In the genomic region with DNA sequence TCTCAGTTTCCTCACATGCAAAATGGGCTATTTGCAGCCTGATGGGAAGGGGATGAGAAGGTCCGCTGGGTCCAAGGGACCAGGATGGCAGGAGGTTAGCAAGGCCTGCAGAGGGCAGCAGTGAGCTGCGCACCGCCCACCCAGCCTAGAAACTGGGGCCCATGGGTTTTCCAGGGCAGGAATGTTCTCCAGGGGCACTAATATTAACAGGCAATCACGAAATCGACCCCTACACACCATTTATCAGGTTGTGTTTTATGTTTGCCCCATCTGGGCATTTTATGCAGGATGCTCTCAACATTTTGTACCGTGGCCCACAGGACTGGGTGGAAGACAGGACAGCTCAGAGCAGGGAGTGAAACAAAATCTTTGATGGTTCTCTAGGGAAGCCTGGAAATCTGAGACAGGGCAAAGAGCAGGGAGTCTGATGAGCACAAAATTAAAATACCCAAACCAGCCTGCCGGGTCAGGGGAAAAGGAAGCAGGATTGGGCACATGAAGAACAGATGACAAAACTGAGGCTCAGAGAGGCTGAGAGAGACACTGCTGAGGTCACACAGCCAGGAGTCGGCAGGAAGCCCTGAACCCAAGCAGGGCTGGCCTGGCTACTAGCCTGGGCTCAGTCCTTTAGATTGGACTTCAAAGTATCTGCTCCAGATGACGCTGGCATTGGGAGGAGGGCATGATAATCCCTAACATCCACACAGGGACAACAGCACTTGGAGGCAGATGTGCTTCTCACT, we compare ENCODE assay signal across 8 cellular contexts. TPM values are rescaled to one million over a fixed set of nuclear protein-coding genes. Genes with fewer than 3 reads are reported as not detected.
A peak's percentile ranks its signal among the peaks of the same experiment; 100 is the strongest.
DNase-seq lines count a peak whose midpoint lies in the region; ATAC-seq, FAIRE-seq and TF ChIP-seq lines count a peak whose summit lies in the region.

No MANE protein-coding gene starts in this region.

- H3K9me3 Mint-ChIP-seq in natural killer cell = peaks cover 3 to 14% of the 10 kb centered on the region in 2 donors

- FAIRE-seq in H54 (lab: Jason Lieb, UNC) = no peak

- TF ChIP-seq CTCF in OCI-LY3 (IDR thresholded peaks at IDR 0.05; ENCODE audit: low read depth, low read length) (peak; percentile 97), natural killer cell (IDR thresholded peaks at IDR 0.05) (peak; percentile 96)

- no peak overlapping the region for H3K9ac ChIP-seq in OCI-LY3 (ENCODE audit: low read length)
- peak overlapping the region in 1 of 5 donors; percentile 4 for H3K9ac ChIP-seq in subcutaneous abdominal adipose tissue (ENCODE audit: low read length in 5 of 5)

- DNase-seq in Ammon's horn (ENCODE audit: low spot score) (peak; percentile 84), H54 (ENCODE audit: insufficient read length, low spot score) (peak; percentile 77), natural killer cell (peak; percentile 69)
- DNase-seq in activated T-cell treated with anti-CD3 and anti-CD28 coated beads, Interleukin-2, amount 50 U/mL, for 48 hours = peak; percentile 69 to 76

- peaks cover 8% of the 10 kb centered on the region; the same call in 1 of the 2 replicates for H3K4me1 ChIP-seq in OCI-LY3 (ENCODE audit: low read length)
- H3K4me1 ChIP-seq in subcutaneous abdominal adipose tissue (ENCODE audit: control insufficient read depth in 5 of 5, insufficient read depth in 5 of 5, low read length in 5 of 5) = peaks cover 13 to 52% (median 42%) of the 10 kb centered on the region in 5 donors

- H3K4me3 ChIP-seq in OCI-LY3 (ENCODE audit: low read length) (no peak overlapping the region), subcutaneous abdominal adipose tissue (ENCODE audit: low read depth in 1 of 5, low read length in 5 of 5) (peak overlapping the region in 1 of 5 donors; percentile 11)

- H3K36me3 ChIP-seq in OCI-LY3 (replicated peaks; ENCODE audit: low read depth, low read length) = no peaks in the 10 kb centered on the region
- H3K36me3 ChIP-seq in subcutaneous abdominal adipose tissue (ENCODE audit: control insufficient read depth in 5 of 5, insufficient read depth in 5 of 5, low read length in 5 of 5) = no peaks in the 10 kb centered on the region

- no peak overlapping the region for H2AFZ ChIP-seq in OCI-LY3 (ENCODE audit: low read depth, low read length)

- H4K20me1 ChIP-seq in OCI-LY3 (ENCODE audit: insufficient read depth, low read length) = 0 out of 2 replicates have a peak, but pooled peaks cover 6% of the 10 kb centered on the region

- peak overlapping the region; percentile 86 to 87 for H3K27ac Mint-ChIP-seq in natural killer cell

- H3K27me3 Mint-ChIP-seq in natural killer cell (ENCODE audit: low read depth in 2 of 2) = no peaks in the 10 kb centered on the region

- H3K4me3 Mint-ChIP-seq in natural killer cell = peak overlapping the region; percentile 78

- peaks cover 13% of the 10 kb centered on the region; the same call in 1 of the 2 replicates for H3K9me3 ChIP-seq in OCI-LY3 (ENCODE audit: insufficient read depth, low read length)
- H3K9me3 ChIP-seq in subcutaneous abdominal adipose tissue (ENCODE audit: control insufficient read depth in 5 of 5, low read length in 5 of 5) = peaks cover 0 to 15% (median 15%) of the 10 kb centered on the region in 5 donors

- no peaks in the 10 kb centered on the region for H3K27me3 ChIP-seq in OCI-LY3 (ENCODE audit: low read depth, low read length)
- H3K27me3 ChIP-seq in subcutaneous abdominal adipose tissue (ENCODE audit: control insufficient read depth in 5 of 5, insufficient read depth in 4 of 5, low read length in 5 of 5) = no peaks in the 10 kb centered on the region

- TF ChIP-seq POLR2A in H54 (IDR thresholded peaks at IDR 0.05; ENCODE audit: low read depth, low read length) = no peak

- no peaks in the 10 kb centered on the region for H3K79me2 ChIP-seq in OCI-LY3 (ENCODE audit: low read length)

- H3K27ac ChIP-seq in OCI-LY3 (ENCODE audit: low read length) = no peak overlapping the region
- H3K27ac ChIP-seq in subcutaneous abdominal adipose tissue (ENCODE audit: low read depth, low read length) = peak overlapping the region; percentile 75

- peak; percentile 26 for ATAC-seq in esophagus mucosa
- peak; percentile 27 to 60 (median 42) for ATAC-seq in natural killer cell
- no peak for ATAC-seq in GM21737 (IDR thresholded peaks at IDR 0.05; ENCODE audit: unreplicated experiment)

- no peak overlapping the region for H3K4me2 ChIP-seq in OCI-LY3 (ENCODE audit: low read length)

- intact Hi-C loops in natural killer cell (cut with micrococcal nuclease) = loop anchor here (1.0 to 5.0 kb wide), 4 partner anchors 86 to 204 kb away; no protein-coding TSS in a partner anchor

- peaks cover 57 to 61% of the 10 kb centered on the region in 2 donors for H3K4me1 Mint-ChIP-seq in natural killer cell

- H3K36me3 Mint-ChIP-seq in natural killer cell = peaks cover 14% of the 10 kb centered on the region

RNA-seq across cellular contexts. Expression of gene BCR, which starts 1.6 kb away (rescaled TPM):
- total RNA-seq in esophagus mucosa = 39.7 TPM
- total RNA-seq in natural killer cell = 100 to 1,000 TPM; 166 to 186 (median 167) TPM

RNA-seq across cellular contexts. Expression of gene RAB36, which starts 33.4 kb away (rescaled TPM):
- total RNA-seq in esophagus mucosa = 4.1 TPM
- total RNA-seq in natural killer cell = 1 to 10 TPM; 1.7 to 2.9 (median 2.6) TPM

RNA-seq across cellular contexts. Expression of gene RSPH14, which starts 36.9 kb away (rescaled TPM):
- total RNA-seq in esophagus mucosa = not detected
- total RNA-seq in natural killer cell = 1 to 10 TPM; 1.4 to 4.9 (median 1.4) TPM
